In genomic region chr5:34898258-34898895, GRCh38 we compare ENCODE assay signal across 8 cellular contexts. TPM values are rescaled to one million over a fixed set of nuclear protein-coding genes. Genes with fewer than 3 reads are reported as not detected.
DNase-seq lines count a peak whose midpoint lies in the region; ATAC-seq and TF ChIP-seq lines count a peak whose summit lies in the region.

No MANE protein-coding gene starts in this region.

- ATAC-seq in GM19035 (IDR thresholded peaks at IDR 0.05; ENCODE audit: unreplicated experiment) (peak; percentile 74), HG03432 (IDR thresholded peaks at IDR 0.05; ENCODE audit: unreplicated experiment) (peak; percentile 82), left lobe of liver (peak; percentile 94)

- no peak overlapping the region for H3K4me3 Mint-ChIP-seq in chondrocyte (ENCODE audit: unreplicated experiment)

- H3K36me3 Mint-ChIP-seq in chondrocyte (ENCODE audit: low read depth): peaks cover 2% of the 10 kb centered on the region

- peaks cover 13% of the 10 kb centered on the region for H3K4me1 Mint-ChIP-seq in chondrocyte (ENCODE audit: low read depth)

- peak overlapping the region; percentile 46 for H3K27ac Mint-ChIP-seq in chondrocyte (ENCODE audit: unreplicated experiment)

- peak; percentile 96 for TF ChIP-seq CTCF in chondrocyte (IDR thresholded peaks at IDR 0.05)

- H3K9me3 Mint-ChIP-seq in chondrocyte (ENCODE audit: low read depth): no peaks in the 10 kb centered on the region

- H3K27me3 Mint-ChIP-seq in chondrocyte (ENCODE audit: low read depth): no peaks in the 10 kb centered on the region

- peak; percentile 91 for DNase-seq in Ammon's horn (ENCODE audit: low spot score)
- DNase-seq in NCI-H446 (lab: John Stamatoyannopoulos, UW): peak; percentile 83 to 87
- peak; percentile 37 for DNase-seq in activated CD4-positive, CD25-positive, alpha-beta regulatory T cell treated with anti-CD3 and anti-CD28 coated beads, Interleukin-2, amount 50 U/mL, for 72 hours
- DNase-seq in chondrocyte (ENCODE audit: low spot score): no peak
- peak; percentile 59 for DNase-seq in left lobe of liver (ENCODE audit: low spot score)
- peak; percentile 34 to 37 (median 36) for DNase-seq in stimulated activated CD4-positive, alpha-beta T cell treated with anti-CD3 and anti-CD28 coated beads, TNF-alpha, amount 100 ng/mL, for 24 hours (ENCODE audit: low read depth in 3 of 3)

RNA-seq across cellular contexts. Expression of gene RAD1, which starts 16.9 kb away (rescaled TPM):
- total RNA-seq in chondrocyte (20.3 to 24.7 TPM (median 20.5 TPM) in 3 replicates), left lobe of liver (5.7 TPM)

RNA-seq across cellular contexts. Expression of gene BRIX1, which starts 17.1 kb away (rescaled TPM):
- total RNA-seq in chondrocyte (14.7 to 24.1 TPM (median 15.7 TPM) in 3 replicates), left lobe of liver (4.6 TPM)

RNA-seq across cellular contexts. Expression of gene DNAJC21, which starts 31.0 kb away (rescaled TPM):
- 37.3 to 45.4 TPM (median 39.3 TPM) in 3 replicates for total RNA-seq in chondrocyte
- 18.5 TPM for total RNA-seq in left lobe of liver

RNA-seq across cellular contexts. Expression of gene TTC23L, which starts 59.4 kb away (rescaled TPM):
- total RNA-seq in chondrocyte (1.0 TPM in 1 of 3 replicates, not detected in the others), left lobe of liver (not detected)
